ENCODE assay signal across 10 cellular contexts in genomic region chr5:177479774-177480173, GRCh38. TPM values are rescaled to one million over a fixed set of nuclear protein-coding genes. Genes with fewer than 3 reads are reported as not detected.
DNase-seq lines count a peak whose midpoint lies in the region; ATAC-seq and TF ChIP-seq lines count a peak whose summit lies in the region.
"Had no signal": no experiment of that assay in that cellular context is flagged by ENCODE, and none has a peak within 500 bp of the region (broad histone marks: within the 10 kb centered on the region; RNA-seq: fewer than 3 reads in every experiment).

No MANE protein-coding gene starts in this region.

- H3K36me3 ChIP-seq in Peyer's patch = no peaks in the 10 kb centered on the region
- peaks cover 46% of the 10 kb centered on the region for H3K36me3 ChIP-seq in osteoblast (ENCODE audit: insufficient read depth, low read length)

- H3K27me3 ChIP-seq in Peyer's patch (no peaks in the 10 kb centered on the region), osteoblast (ENCODE audit: insufficient read depth, low read length) (no peaks in the 10 kb centered on the region)

- no peaks in the 10 kb centered on the region for H3K9me3 ChIP-seq in Peyer's patch
- no peaks in the 10 kb centered on the region for H3K9me3 ChIP-seq in osteoblast (ENCODE audit: low read depth, low read length)

- H3K27ac ChIP-seq in Peyer's patch (peak overlapping the region in 3 of 4 donors; percentile 40 to 71 (median 62)), epithelial cell of prostate (peak overlapping the region; percentile 88), osteoblast (ENCODE audit: low read depth, low read length) (peak overlapping the region; percentile 72)
- H3K27ac ChIP-seq: PC-9 had no signal

- H3K4me3 ChIP-seq in Peyer's patch (no peak overlapping the region), osteoblast (ENCODE audit: insufficient read depth, low read length) (no peak overlapping the region)
- H3K4me3 ChIP-seq: PC-9 had no signal

- H3K4me1 ChIP-seq in Peyer's patch (peaks cover 0 to 27% (median 0%) of the 10 kb centered on the region in 4 donors), osteoblast (ENCODE audit: insufficient read depth, low read length) (peaks cover 11% of the 10 kb centered on the region)

- ATAC-seq in GM19324 (IDR thresholded peaks at IDR 0.05; ENCODE audit: low FRiP score, unreplicated experiment) (no peak), HG03460 (IDR thresholded peaks at IDR 0.05; ENCODE audit: unreplicated experiment) (no peak)

- no peak overlapping the region for H2AFZ ChIP-seq in osteoblast (ENCODE audit: low read length)
- H2AFZ ChIP-seq: PC-9 had no signal

- peaks cover 26% of the 10 kb centered on the region for H4K20me1 ChIP-seq in osteoblast (ENCODE audit: insufficient read depth, low read length)

- no peak for TF ChIP-seq POLR2A in Peyer's patch (IDR thresholded peaks at IDR 0.05)

- H3K79me2 ChIP-seq in osteoblast (ENCODE audit: insufficient read depth, low read length) = peaks cover 5% of the 10 kb centered on the region

- DNase-seq in CD1c-positive myeloid dendritic cell (ENCODE audit: extremely low spot score) (peak; percentile 89), Peyer's patch (no peak), epithelial cell of prostate (ENCODE audit: low read depth, low spot score) (no peak), osteoblast (ENCODE audit: insufficient read length, low spot score, missing footprints) (no peak), GM10266 (ENCODE audit: extremely low spot score) (no peak), NCI-H2227 (lab: John Stamatoyannopoulos, UW; ENCODE audit: unreplicated experiment) (no peak)
- DNase-seq: dermis blood vessel endothelial cell had no signal

- no peak overlapping the region for H3K4me2 ChIP-seq in osteoblast (ENCODE audit: insufficient read depth, low read length)
- H3K4me2 ChIP-seq: PC-9 had no signal

- no peak for TF ChIP-seq CTCF in Peyer's patch (IDR thresholded peaks at IDR 0.05)
- TF ChIP-seq CTCF in osteoblast (IDR thresholded peaks at IDR 0.05; ENCODE audit: extremely low read depth, low read depth, low read length) = no peak
- no peak for TF ChIP-seq CTCF in GM10266 (IDR thresholded peaks at IDR 0.05; ENCODE audit: control insufficient read depth, insufficient read depth, low read depth, missing control alignments)

RNA-seq across cellular contexts. Expression of gene DBN1, which starts 6.3 kb away (rescaled TPM):
- total RNA-seq in Peyer's patch = 10 to 100 TPM; 14.2 to 77.6 (median 23.1) TPM
- 121 and 139 TPM in 2 replicates for total RNA-seq in osteoblast

RNA-seq across cellular contexts. Expression of gene PDLIM7, which starts 17.6 kb away (rescaled TPM):
- total RNA-seq in Peyer's patch = 100 to 1,000 TPM in 1 of 4 donors, 10 to 100 TPM in 3; 17.4 to 137 (median 23.3) TPM
- total RNA-seq in osteoblast = 157 and 159 TPM in 2 replicates

RNA-seq across cellular contexts. Expression of gene DOK3, which starts 29.9 kb away (rescaled TPM):
- 10 to 100 TPM in 1 of 4 donors, 1 to 10 TPM in 3; 2.1 to 52.0 (median 5.5) TPM for total RNA-seq in Peyer's patch
- total RNA-seq in osteoblast = 1.1 and 1.5 TPM in 2 replicates

RNA-seq across cellular contexts. Expression of gene PRR7, which starts 33.2 kb away (rescaled TPM):
- 1 to 10 TPM in 2 of 4 donors, under 1 TPM in 1, not detected in 1; 0.70 to 2.2 (median 1.9) TPM for total RNA-seq in Peyer's patch
- 10.0 and 12.7 TPM in 2 replicates for total RNA-seq in osteoblast

RNA-seq across cellular contexts. Expression of gene DDX41, which starts 37.0 kb away (rescaled TPM):
- 100 to 1,000 TPM; 103 to 168 (median 118) TPM for total RNA-seq in Peyer's patch
- 49.5 and 68.4 TPM in 2 replicates for total RNA-seq in osteoblast
